Comparison of ENCODE assay signal across 15 cellular contexts in genomic region chr5:123093279-123094226, GRCh38. TPM values are rescaled to one million over a fixed set of nuclear protein-coding genes. Genes with fewer than 3 reads are reported as not detected.
DNase-seq lines count a peak whose midpoint lies in the region; ATAC-seq and TF ChIP-seq lines count a peak whose summit lies in the region.
"Had no signal": no experiment of that assay in that cellular context is flagged by ENCODE, and none has a peak within 500 bp of the region (broad histone marks: within the 10 kb centered on the region; RNA-seq: fewer than 3 reads in every experiment).

No MANE protein-coding gene starts in this region.

- no peak overlapping the region for H2BK5ac ChIP-seq in IMR-90 (ENCODE audit: low read depth, low read length, poor library complexity, severe bottlenecking)

- peak overlapping the region in 1 of 3 experiments; percentile 20 for H3K27ac Mint-ChIP-seq in nephron
- no peak overlapping the region for H3K27ac Mint-ChIP-seq in activated T-cell treated with anti-CD3 and anti-CD28 coated beads, Interleukin-2, amount 50 U/mL, for 72 hours
- H3K27ac Mint-ChIP-seq: activated CD8-positive, alpha-beta T cell treated with anti-CD3 and anti-CD28 coated beads, Interleukin-2, amount 10 ng/mL, durations not matched to agents 7 days and 5 days; stimulated activated naive CD8-positive, alpha-beta T cell treated with anti-CD3 and anti-CD28 coated beads, Interleukin-15, amount 100 ng/mL, for 72 hours had no signal

- no peak overlapping the region for H3K56ac ChIP-seq in IMR-90 (ENCODE audit: extremely low read depth, insufficient read depth, low read length)

- H3K9me3 Mint-ChIP-seq in nephron, result no peaks in the 10 kb centered on the region
- H3K9me3 Mint-ChIP-seq in activated T-cell treated with anti-CD3 and anti-CD28 coated beads, Interleukin-2, amount 50 U/mL, for 72 hours, result no peaks in the 10 kb centered on the region
- H3K9me3 Mint-ChIP-seq: stimulated activated naive CD8-positive, alpha-beta T cell treated with anti-CD3 and anti-CD28 coated beads, Interleukin-15, amount 100 ng/mL, for 72 hours had no signal

- no peak overlapping the region; the same call in 1 of the 2 replicates for H4K5ac ChIP-seq in IMR-90 (ENCODE audit: low read depth, low read length)

- H3K18ac ChIP-seq in IMR-90 (ENCODE audit: low read depth, low read length), result peak overlapping the region; percentile 5; the same call in 1 of the 2 replicates

- H2BK20ac ChIP-seq in IMR-90 (ENCODE audit: low read depth, low read length), result no peak overlapping the region

- H3K4me1 Mint-ChIP-seq in nephron, result peaks cover 26% of the 10 kb centered on the region
- peaks cover 10% of the 10 kb centered on the region for H3K4me1 Mint-ChIP-seq in activated T-cell treated with anti-CD3 and anti-CD28 coated beads, Interleukin-2, amount 50 U/mL, for 72 hours (ENCODE audit: low read depth)

- POLR2A ChIA-PET in IMR-90 (lab: Charles Lee; ENCODE audit: unreplicated experiment), result no interaction called here

- H3K27me3 ChIP-seq in IMR-90 (ENCODE audit: control insufficient read depth, insufficient read depth, low read length) (peaks cover 49% of the 10 kb centered on the region), fibroblast of lung (ENCODE audit: control insufficient read depth, insufficient read depth, low read length) (no peaks in the 10 kb centered on the region), upper lobe of right lung (peaks cover 83% of the 10 kb centered on the region)

- no peak overlapping the region for H2AK5ac ChIP-seq in IMR-90 (ENCODE audit: low read depth, low read length)

- H4K20me1 ChIP-seq in IMR-90 (ENCODE audit: insufficient read depth, low read length), result no peaks in the 10 kb centered on the region
- H4K20me1 ChIP-seq in fibroblast of lung (ENCODE audit: control insufficient read depth, extremely low read depth, insufficient read depth, low read length), result no peaks in the 10 kb centered on the region

- 0% methylated on average over 3 of the region's 23 CpGs; no CpG with 5 or more reads in 1 of the 2 experiments for WGBS in IMR-90 (ENCODE audit: extremely low coverage in 2 of 2, insufficient read length in 1 of 2), 2 experiments

- H3K36me3 ChIP-seq in IMR-90 (ENCODE audit: control insufficient read depth, insufficient read depth, low read length) (no peaks in the 10 kb centered on the region), fibroblast of lung (ENCODE audit: control insufficient read depth, insufficient read depth, low read length) (peaks cover 2% of the 10 kb centered on the region), upper lobe of right lung (no peaks in the 10 kb centered on the region)
- H3K36me3 ChIP-seq: BLaER1 had no signal

- no peak overlapping the region for H4K91ac ChIP-seq in IMR-90 (ENCODE audit: insufficient read depth, low read depth, low read length)

- dilution Hi-C loops in IMR-90 (cut with HindIII; ENCODE audit: low sequenced_read_pairs, unreplicated experiment), result no loop called here

- no TSS peak for BruUV-seq in IMR-90 (replicated peaks; lab: Mats Ljungman, UMichigan)

- H3K9me3 ChIP-seq in IMR-90 (ENCODE audit: control insufficient read depth, insufficient read depth, low read length), result no peaks in the 10 kb centered on the region
- H3K9me3 ChIP-seq in fibroblast of lung (ENCODE audit: control insufficient read depth, insufficient read depth, low read depth, low read length), result no peaks in the 10 kb centered on the region
- H3K9me3 ChIP-seq in upper lobe of right lung, result no peaks in the 10 kb centered on the region

- H4K8ac ChIP-seq in IMR-90 (ENCODE audit: low read depth in 2 of 2, low read length in 2 of 2), result no peak overlapping the region

- TF ChIP-seq CTCF in IMR-90 (conservative IDR thresholded peaks at IDR 0.05; ENCODE audit: low read depth, low read length) (no peak), fibroblast of lung (conservative IDR thresholded peaks at IDR 0.05 in 1 of 2, IDR thresholded peaks at IDR 0.05 in 1 of 2; ENCODE audit: low read depth in 1 of 2, low read length in 2 of 2) (no peak), nephron (IDR thresholded peaks at IDR 0.05; ENCODE audit: unreplicated experiment in 3 of 3) (no peak), upper lobe of right lung (IDR thresholded peaks at IDR 0.05) (no peak)

- no peaks in the 10 kb centered on the region for H3K79me1 ChIP-seq in IMR-90 (ENCODE audit: low read depth in 1 of 2, low read length in 2 of 2)

- peak overlapping the region; percentile 29; the same call in 1 of the 2 replicates for H3K27ac ChIP-seq in IMR-90 (ENCODE audit: insufficient read depth, low read length)
- H3K27ac ChIP-seq in fibroblast of lung (ENCODE audit: insufficient read depth, low read length), result peak overlapping the region; percentile 72
- H3K27ac ChIP-seq in upper lobe of right lung, result peak overlapping the region; percentile 69
- H3K27ac ChIP-seq: BLaER1, parathyroid adenoma had no signal

- H3K27me3 Mint-ChIP-seq in nephron (ENCODE audit: low read depth), result peaks cover 99% of the 10 kb centered on the region
- peaks cover 72% of the 10 kb centered on the region for H3K27me3 Mint-ChIP-seq in activated T-cell treated with anti-CD3 and anti-CD28 coated beads, Interleukin-2, amount 50 U/mL, for 72 hours (ENCODE audit: low read depth)

- ATAC-seq in IMR-90 (ENCODE audit: low read depth), result peak; percentile 3; the same call in 1 of the 2 replicates
- no peak for ATAC-seq in upper lobe of right lung
- ATAC-seq in GM18858 (IDR thresholded peaks at IDR 0.05; ENCODE audit: unreplicated experiment), result no peak
- no peak for ATAC-seq in activated T-cell treated with anti-CD3 and anti-CD28 coated beads, Interleukin-2, amount 50 U/mL, for 72 hours (replicated peaks in 1 of 2)
- ATAC-seq: activated CD8-positive, alpha-beta T cell treated with anti-CD3 and anti-CD28 coated beads, Interleukin-2, amount 10 ng/mL, durations not matched to agents 7 days and 5 days; stimulated activated naive CD8-positive, alpha-beta T cell treated with anti-CD3 and anti-CD28 coated beads, Interleukin-15, amount 100 ng/mL, for 72 hours had no signal

- no peak overlapping the region for H2AFZ ChIP-seq in IMR-90 (replicated peaks; ENCODE audit: low read length, poor library complexity)
- H2AFZ ChIP-seq in fibroblast of lung (ENCODE audit: low read length), result peak overlapping the region; percentile 52
- H2AFZ ChIP-seq: parathyroid adenoma had no signal

- H3K4me1 ChIP-seq in IMR-90 (ENCODE audit: control insufficient read depth, insufficient read depth, low read length) (peaks cover 7% of the 10 kb centered on the region; the same call in 1 of the 2 replicates), fibroblast of lung (ENCODE audit: control insufficient read depth, extremely low read depth, insufficient read depth, low read length) (peaks cover 13% of the 10 kb centered on the region), upper lobe of right lung (peaks cover 19% of the 10 kb centered on the region)
- H3K4me1 ChIP-seq: parathyroid adenoma had no signal

- H3K36me3 Mint-ChIP-seq in nephron (ENCODE audit: low read depth), result no peaks in the 10 kb centered on the region
- peaks cover 0 to 1% of the 10 kb centered on the region in 2 donors for H3K36me3 Mint-ChIP-seq in activated T-cell treated with anti-CD3 and anti-CD28 coated beads, Interleukin-2, amount 50 U/mL, for 72 hours (ENCODE audit: insufficient read depth in 2 of 2)

- H3K9ac ChIP-seq in IMR-90 (ENCODE audit: low read depth, low read length) (peak overlapping the region; percentile 7; the same call in 1 of the 2 replicates), fibroblast of lung (ENCODE audit: insufficient read depth, low read length) (peak overlapping the region; percentile 26)
- H3K9ac ChIP-seq: BLaER1, parathyroid adenoma had no signal

- H3K23ac ChIP-seq in IMR-90 (ENCODE audit: low read depth, low read length), result peak overlapping the region; percentile 29; the same call in 1 of the 2 replicates

- H3K14ac ChIP-seq in IMR-90 (replicated peaks; ENCODE audit: low read depth, low read length), result no peak overlapping the region

- DNase-seq in IMR-90 (peak; percentile 30), fibroblast of lung (ENCODE audit: low read depth in 2 of 2) (peak in 1 of 2 donors; percentile 81), upper lobe of right lung (no peak), RPMI8226 (no peak)
- no peak for DNase-seq in activated T-cell treated with anti-CD3 and anti-CD28 coated beads, Interleukin-2, amount 50 U/mL, for 72 hours
- DNase-seq: activated CD8-positive, alpha-beta T cell treated with anti-CD3 and anti-CD28 coated beads, Interleukin-2, amount 10 ng/mL, durations not matched to agents 7 days and 5 days; DMS153; foreskin melanocyte; NCI-H510A treated with DMSO at 0.1 percent for 48 hours; stimulated activated naive CD8-positive, alpha-beta T cell treated with anti-CD3 and anti-CD28 coated beads, Interleukin-15, amount 100 ng/mL, for 72 hours had no signal

- no peak overlapping the region for H3K4ac ChIP-seq in IMR-90 (ENCODE audit: low read depth, low read length)

- H3K4me2 ChIP-seq in IMR-90 (ENCODE audit: low read depth, low read length) (peak overlapping the region; percentile 53; the same call in 1 of the 2 replicates), fibroblast of lung (ENCODE audit: extremely low read depth, insufficient read depth, low read length) (peak overlapping the region; percentile 72)
- H3K4me2 ChIP-seq: BLaER1 had no signal

- no peak overlapping the region for H2BK120ac ChIP-seq in IMR-90 (ENCODE audit: low read depth, low read length)

- H2AK9ac ChIP-seq in IMR-90 (replicated peaks; ENCODE audit: low read depth, low read length, poor library complexity), result no peak overlapping the region

- CTCF ChIA-PET in IMR-90 (lab: Yijun Ruan, JAX), result no interaction called here

- TF ChIP-seq RAD21 in IMR-90 (IDR thresholded peaks at IDR 0.05; ENCODE audit: low read length), result no peak

- peaks cover 81% of the 10 kb centered on the region for H3K79me2 ChIP-seq in fibroblast of lung (ENCODE audit: control insufficient read depth, insufficient read depth, low read length)
- H3K79me2 ChIP-seq: parathyroid adenoma had no signal

- H3K9me1 ChIP-seq in IMR-90 (ENCODE audit: insufficient read depth, low read length), result no peaks in the 10 kb centered on the region

- intact Hi-C loops in IMR-90 (cut with micrococcal nuclease), result loop anchor here (2.0 to 5.0 kb wide), 2 partner anchors 63 to 196 kb away; no protein-coding TSS in a partner anchor
- intact Hi-C loops in upper lobe of right lung (cut with DNase I), result no loop called here

- no peak overlapping the region for H2BK15ac ChIP-seq in IMR-90 (ENCODE audit: low read depth, low read length)

- TF ChIP-seq POLR2A in IMR-90 (IDR thresholded peaks at IDR 0.05; ENCODE audit: low read depth, low read length), result no peak

- in situ Hi-C loops in IMR-90 (cut with MboI; ENCODE audit: low sequenced_read_pairs), result no loop called here

- H3K4me3 ChIP-seq in IMR-90 (ENCODE audit: insufficient read depth, low read depth, low read length) (no peak overlapping the region; the same call in 1 of the 2 replicates), fibroblast of lung (replicated peaks in 1 of 4; ENCODE audit: control extremely low read depth in 1 of 4, insufficient read depth in 1 of 4, low read depth in 3 of 4, low read length in 4 of 4) (peak overlapping the region; percentile 52 to 99 (median 91)), upper lobe of right lung (peak overlapping the region; percentile 58)
- H3K4me3 ChIP-seq: BLaER1 had no signal

- H3K4me3 Mint-ChIP-seq in nephron, result peak overlapping the region; percentile 60 to 76 (median 66)
- H3K4me3 Mint-ChIP-seq in activated T-cell treated with anti-CD3 and anti-CD28 coated beads, Interleukin-2, amount 50 U/mL, for 72 hours, result peak overlapping the region in 1 of 2 donors; percentile 24
- H3K4me3 Mint-ChIP-seq: activated CD8-positive, alpha-beta T cell treated with anti-CD3 and anti-CD28 coated beads, Interleukin-2, amount 10 ng/mL, durations not matched to agents 7 days and 5 days; stimulated activated naive CD8-positive, alpha-beta T cell treated with anti-CD3 and anti-CD28 coated beads, Interleukin-15, amount 100 ng/mL, for 72 hours had no signal

RNA-seq across cellular contexts. Expression of gene PRDM6, which starts 4.5 kb away (rescaled TPM):
- 0.18 and 0.28 TPM in 2 replicates for total RNA-seq in IMR-90 (2012; rRNA removed)
- polyA plus RNA-seq in IMR-90 (2012; rRNA removed), result 1.0 and 1.1 TPM in 2 replicates
- polyA plus RNA-seq in IMR-90 (2012; cell fraction: cytosol; rRNA removed), result 0.45 and 0.59 TPM in 2 replicates
- polyA plus RNA-seq in IMR-90 (2012; cell fraction: nucleus; rRNA removed; ENCODE audit: low replicate concordance), result 1.7 and 2.1 TPM in 2 replicates
- total RNA-seq in fibroblast of lung, result 13.1 and 21.6 TPM in 2 replicates
- polyA plus RNA-seq in fibroblast of lung, result 6.3 and 16.3 TPM in 2 replicates
- polyA plus RNA-seq in fibroblast of lung (2012), result 5.0 and 10.1 TPM in 2 replicates
- polyA minus RNA-seq in fibroblast of lung (ENCODE audit: low replicate concordance), result 6.0 and 30.7 TPM in 2 replicates
- total RNA-seq in upper lobe of right lung, result 8.9 TPM
- total RNA-seq in activated T-cell treated with anti-CD3 and anti-CD28 coated beads, Interleukin-2, amount 50 U/mL, for 72 hours, result 1 to 10 TPM in 1 of 2 donors, not detected in 1; 1.1 TPM
- total RNA-seq: activated CD8-positive, alpha-beta T cell treated with anti-CD3 and anti-CD28 coated beads, Interleukin-2, amount 10 ng/mL, durations not matched to agents 7 days and 5 days had no signal

RNA-seq across cellular contexts. Expression of gene PPIC, which starts 57.0 kb away (rescaled TPM):
- total RNA-seq in IMR-90 (2012; rRNA removed) (20.6 and 36.9 TPM in 2 replicates), fibroblast of lung (65.7 and 70.1 TPM in 2 replicates), upper lobe of right lung (43.0 TPM)
- polyA plus RNA-seq in IMR-90 (2012; rRNA removed) (38.8 and 45.6 TPM in 2 replicates), fibroblast of lung (74.1 and 105 TPM in 2 replicates)
- polyA plus RNA-seq in IMR-90 (2012; cell fraction: cytosol; rRNA removed), result 34.0 and 35.5 TPM in 2 replicates
- 6.7 and 10.5 TPM in 2 replicates for polyA plus RNA-seq in IMR-90 (2012; cell fraction: nucleus; rRNA removed; ENCODE audit: low replicate concordance)
- 61.8 and 83.3 TPM in 2 replicates for polyA plus RNA-seq in fibroblast of lung (2012)
- polyA minus RNA-seq in fibroblast of lung (ENCODE audit: low replicate concordance), result 76.7 and 87.6 TPM in 2 replicates
- total RNA-seq in activated T-cell treated with anti-CD3 and anti-CD28 coated beads, Interleukin-2, amount 50 U/mL, for 72 hours, result not detected
- total RNA-seq: activated CD8-positive, alpha-beta T cell treated with anti-CD3 and anti-CD28 coated beads, Interleukin-2, amount 10 ng/mL, durations not matched to agents 7 days and 5 days; mononuclear cell had no signal

Comparison
In these comparisons a context has a peak if more than half of its experiments do, and no peak if none do; other contexts are left out.
1. RNA of gene PPIC, which starts 57.0 kb away (total RNA-seq): 65.7 to 70.1 TPM in fibroblast of lung, 43.0 TPM in upper lobe of right lung (single experiment) and 20.6 to 36.9 TPM in IMR-90; not detected in activated T-cell treated with anti-CD3 and anti-CD28 coated beads, Interleukin-2, amount 50 U/mL, for 72 hours; every median in the first group is over 10 times any median in the second.
2. Peak in every context shown above with its lines, with median percentiles within 50 percentile points of each other: H3K27ac ChIP-seq.